Comparison of ENCODE assay signal across 23 cellular contexts in the genomic region with DNA sequence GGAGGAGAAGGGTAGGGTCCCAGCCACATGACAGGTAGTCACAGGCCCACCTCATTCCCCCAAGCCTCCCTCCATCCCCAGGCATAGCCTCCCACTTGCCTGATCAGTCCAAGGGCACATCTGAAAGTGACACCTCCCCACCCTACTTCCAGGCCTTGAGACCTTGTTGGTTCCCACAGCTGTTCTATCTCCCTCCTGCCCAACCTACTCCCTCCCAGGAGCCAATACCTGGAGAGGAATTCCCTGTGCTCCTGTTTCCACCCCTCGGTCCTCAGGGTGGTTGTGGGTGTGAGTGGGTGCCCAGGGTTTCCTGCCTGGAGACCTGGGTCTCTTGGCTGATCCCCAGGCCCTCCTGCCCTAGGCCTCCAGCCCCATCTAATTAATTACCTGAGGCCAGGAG. TPM values are rescaled to one million over a fixed set of nuclear protein-coding genes. Genes with fewer than 3 reads are reported as not detected.
DNase-seq lines count a peak whose midpoint lies in the region; ATAC-seq, FAIRE-seq and TF ChIP-seq lines count a peak whose summit lies in the region.
"Had no signal": no experiment of that assay in that cellular context is flagged by ENCODE, and none has a peak within 500 bp of the region (broad histone marks: within the 10 kb centered on the region; RNA-seq: fewer than 3 reads in every experiment).

No MANE protein-coding gene starts in this region.

- no peak for FAIRE-seq in K562 (lab: Jason Lieb, UNC)
- FAIRE-seq: A204.1, GM12878, GM19239 had no signal

- DNase-seq in K562 (ENCODE audit: extremely low read depth in 1 of 4, low spot score in 3 of 4) (no peak), neuronal stem cell (ENCODE audit: low spot score) (no peak), dermis blood vessel endothelial cell (no peak), ascending aorta (ENCODE audit: low spot score in 2 of 2) (no peak), middle frontal gyrus (ENCODE audit: extremely low spot score, low spot score) (no peak)
- DNase-seq: ACHN; BE2C; C1 segment of cervical spinal cord; CD4-positive, CD25-positive, alpha-beta regulatory T cell; CD8-positive, alpha-beta memory T cell; COR-L47; DMS 273 treated with DMSO at 0.1 percent for 48 hours; DMS53; DND-41; EL; HCEC 1CT; HFFc6 had no signal

- no peak overlapping the region for H3K18ac ChIP-seq in neuronal stem cell (ENCODE audit: low read length)

- no peak overlapping the region for H2BK12ac ChIP-seq in neuronal stem cell (ENCODE audit: low read length)

- H3K4ac ChIP-seq in neuronal stem cell (ENCODE audit: low read length): no peak overlapping the region

- TF ChIP-seq CTCF in KMS-11 (conservative IDR thresholded peaks at IDR 0.05; ENCODE audit: low read depth, low read length) (no peak), K562 (IDR thresholded peaks at IDR 0.05 in 2 of 3, conservative IDR thresholded peaks at IDR 0.05 in 1 of 3; ENCODE audit: insufficient read depth in 2 of 3, low read depth in 1 of 3, low read length in 3 of 3) (no peak), ascending aorta (IDR thresholded peaks at IDR 0.05) (no peak)

- TF ChIP-seq EP300 in K562 (IDR thresholded peaks at IDR 0.05; ENCODE audit: low read length): no peak

- no peak for TF ChIP-seq POLR2A in K562 (conservative IDR thresholded peaks at IDR 0.05)

- WGBS in K562 (ENCODE audit: insufficient coverage, low coverage, missing lambda C conversion rate): 17% methylated on average over 1 of the region's 1 CpG
- WGBS in neuronal stem cell (ENCODE audit: extremely low coverage in 2 of 2, insufficient read length in 2 of 2, insufficient replicate concordance in 1 of 2), 2 donors: no CpG with 5 or more reads among the region's 1 CpG

- no peak overlapping the region for H3K4me3 ChIP-seq in KMS-11 (IDR thresholded peaks at IDR 0.05; ENCODE audit: insufficient read depth, low read depth, low read length)
- no peak overlapping the region for H3K4me3 ChIP-seq in K562
- no peak overlapping the region for H3K4me3 ChIP-seq in neuronal stem cell (ENCODE audit: low read length in 2 of 2)
- H3K4me3 ChIP-seq in ascending aorta: no peak overlapping the region
- H3K4me3 ChIP-seq: GM12878 had no signal

- no peaks in the 10 kb centered on the region for H3K9me1 ChIP-seq in K562 (ENCODE audit: control insufficient read depth, insufficient read depth, low read length)

- peaks cover 22% of the 10 kb centered on the region for H3K4me1 ChIP-seq in KMS-11 (ENCODE audit: low read depth, poor library complexity, severe bottlenecking)
- H3K4me1 ChIP-seq in K562 (replicated peaks in 1 of 2; ENCODE audit: control insufficient read depth in 2 of 2, insufficient read depth in 2 of 2, low read length in 2 of 2): peaks cover 4 to 5% of the 10 kb centered on the region in 2 experiments; a peak in 3 of 5 replicates
- H3K4me1 ChIP-seq in neuronal stem cell (ENCODE audit: control insufficient read depth in 2 of 2, insufficient read depth in 1 of 2, low read depth in 1 of 2, low read length in 2 of 2): no peaks in the 10 kb centered on the region
- H3K4me1 ChIP-seq in ascending aorta: no peaks in the 10 kb centered on the region

- H2AFZ ChIP-seq in KMS-11 (ENCODE audit: low read depth) (peak overlapping the region; percentile 55; the same call in 1 of the 2 replicates), K562 (ENCODE audit: low read depth, low read length) (no peak overlapping the region), neuronal stem cell (ENCODE audit: low read length) (no peak overlapping the region)

- ATAC-seq in K562: no peak
- ATAC-seq: GM12878 had no signal

- H3K23ac ChIP-seq in neuronal stem cell (ENCODE audit: low read depth, low read length, poor library complexity): peak overlapping the region; percentile 14

- H2BK15ac ChIP-seq in neuronal stem cell (ENCODE audit: low read length): no peak overlapping the region

- H3K79me1 ChIP-seq in neuronal stem cell (ENCODE audit: low read depth, low read length): no peaks in the 10 kb centered on the region

- H3K27ac ChIP-seq in KMS-11: no peak overlapping the region
- no peak overlapping the region for H3K27ac ChIP-seq in K562 (ENCODE audit: extremely low read depth, low read depth, low read length)
- no peak overlapping the region for H3K27ac ChIP-seq in neuronal stem cell (replicated peaks; ENCODE audit: low read length)
- no peak overlapping the region for H3K27ac ChIP-seq in ascending aorta
- H3K27ac ChIP-seq: HL-60 had no signal

- H3K9ac ChIP-seq in KMS-11 (no peak overlapping the region), K562 (ENCODE audit: insufficient read depth in 1 of 2, low read depth in 2 of 2, low read length in 2 of 2) (peak overlapping the region in 1 of 2 experiments; percentile 29; a peak in 1 of 4 replicates), neuronal stem cell (ENCODE audit: low read depth, low read length, poor library complexity) (no peak overlapping the region)

- TF ChIP-seq RAD21 in K562 (CRISPR knock-in tag; conservative IDR thresholded peaks at IDR 0.05 in 1 of 2, IDR thresholded peaks at IDR 0.05 in 1 of 2): no peak

- no TSS peak for BruUV-seq in K562 (replicated peaks; lab: Mats Ljungman, UMichigan)

- H3K79me2 ChIP-seq in KMS-11 (ENCODE audit: insufficient read depth, low read depth) (no peaks in the 10 kb centered on the region), K562 (ENCODE audit: control insufficient read depth, insufficient read depth, low read length) (no peaks in the 10 kb centered on the region)

- H4K20me1 ChIP-seq in KMS-11 (ENCODE audit: insufficient read depth): no peaks in the 10 kb centered on the region
- H4K20me1 ChIP-seq in K562 (replicated peaks; ENCODE audit: control insufficient read depth, insufficient read depth, low read length): no peaks in the 10 kb centered on the region

- peak overlapping the region; percentile 47 for H2AK5ac ChIP-seq in neuronal stem cell (ENCODE audit: low read depth, low read length)

- no peaks in the 10 kb centered on the region for H3K27me3 ChIP-seq in KMS-11 (ENCODE audit: insufficient read depth, low read depth)
- peaks cover 10 to 18% of the 10 kb centered on the region in 2 experiments; a peak in 4 of 5 replicates for H3K27me3 ChIP-seq in K562 (ENCODE audit: control insufficient read depth in 2 of 2, insufficient read depth in 2 of 2, low read length in 2 of 2)
- H3K27me3 ChIP-seq in neuronal stem cell (ENCODE audit: control insufficient read depth in 3 of 3, insufficient read depth in 3 of 3, low read depth in 1 of 3, low read length in 3 of 3): peaks cover 0 to 62% (median 0%) of the 10 kb centered on the region in 3 experiments
- H3K27me3 ChIP-seq in ascending aorta: no peaks in the 10 kb centered on the region
- H3K27me3 ChIP-seq: BE2C had no signal

- in situ Hi-C loops in K562 (cut with MboI): no loop called here

- H3K9me3 ChIP-seq in K562 (replicated peaks; ENCODE audit: control insufficient read depth, insufficient read depth, low read depth, low read length) (no peaks in the 10 kb centered on the region), neuronal stem cell (replicated peaks in 1 of 2; ENCODE audit: control insufficient read depth in 2 of 2, insufficient read depth in 1 of 2, low read depth in 1 of 2, low read length in 2 of 2) (no peaks in the 10 kb centered on the region), ascending aorta (no peaks in the 10 kb centered on the region)
- H3K9me3 ChIP-seq: BE2C had no signal

- H2BK5ac ChIP-seq in neuronal stem cell (ENCODE audit: low read length): no peak overlapping the region

- H3K4me2 ChIP-seq in KMS-11: peak overlapping the region; percentile 60; the same call in 1 of the 2 replicates
- no peak overlapping the region for H3K4me2 ChIP-seq in K562 (ENCODE audit: insufficient read depth, low read length)
- H3K4me2 ChIP-seq in neuronal stem cell (ENCODE audit: insufficient read depth, low read length, poor library complexity, severe bottlenecking): no peak overlapping the region

- H3K36me3 ChIP-seq in KMS-11 (ENCODE audit: insufficient read depth) (no peaks in the 10 kb centered on the region), K562 (ENCODE audit: control insufficient read depth, insufficient read depth, low read length) (no peaks in the 10 kb centered on the region), neuronal stem cell (replicated peaks in 1 of 2; ENCODE audit: control insufficient read depth in 2 of 2, insufficient read depth in 2 of 2, low read length in 2 of 2) (no peaks in the 10 kb centered on the region), ascending aorta (no peaks in the 10 kb centered on the region)
- H3K36me3 ChIP-seq: BE2C had no signal

- H4K8ac ChIP-seq in neuronal stem cell (ENCODE audit: low read depth, low read length): no peak overlapping the region

- intact Hi-C loops in K562 (cut with micrococcal nuclease) (no loop called here), ascending aorta (cut with DNase I) (no loop called here)

- H3K14ac ChIP-seq in neuronal stem cell (ENCODE audit: low read length): no peak overlapping the region

- CTCF ChIA-PET in K562 (lab: Yijun Ruan, JAX; ENCODE audit: low intra/inter-chr PET ratio): no interaction called here

- POLR2A ChIA-PET in K562 (lab: Yijun Ruan, JAX): no interaction called here

- no peak overlapping the region for H2BK120ac ChIP-seq in neuronal stem cell (ENCODE audit: low read depth, low read length)

- no peak overlapping the region for H4K91ac ChIP-seq in neuronal stem cell (ENCODE audit: low read depth, low read length, poor library complexity)

RNA-seq across cellular contexts. Expression of gene IMPDH1, which starts 11.6 kb away (rescaled TPM):
- total RNA-seq in K562 (2011; cell fraction: chromatin; rRNA removed; ENCODE audit: low replicate concordance): 140 and 407 TPM in 2 replicates
- 199 and 212 TPM in 2 replicates for total RNA-seq in K562 (2011; cell fraction: nucleolus; rRNA removed)
- total RNA-seq in K562 (2011; cell fraction: nucleoplasm; rRNA removed): 141 and 147 TPM in 2 replicates
- total RNA-seq in K562 (2014; rRNA removed): 86.8 and 118 TPM in 2 replicates
- total RNA-seq in K562 (2014; rRNA removed; fragmentation: Illumina TruSeq; extraction: Trizol): 29.0 and 42.9 TPM in 2 replicates
- 60.6 and 64.3 TPM in 2 replicates for total RNA-seq in K562 (2015; rRNA removed; fragmentation: Illumina TruSeq; extraction: Trizol)
- 118 TPM in 2 replicates for total RNA-seq in K562 (2021)
- polyA plus RNA-seq in K562 (2011; rRNA removed): 54.9 and 72.4 TPM in 2 replicates
- 54.0 and 156 TPM in 2 replicates for polyA plus RNA-seq in K562 (2011; cell fraction: cytosol; rRNA removed)
- 208 and 316 TPM in 2 replicates for polyA plus RNA-seq in K562 (2011; cell fraction: nucleus; rRNA removed)
- 79.3 and 81.1 TPM in 2 replicates for polyA plus RNA-seq in K562 (2012)
- polyA plus RNA-seq in K562 (2014; fragmentation: Illumina TruSeq; extraction: Trizol): 59.8 and 76.3 TPM in 2 replicates
- 1 to 10 TPM in 1 of 2 experiments, under 1 TPM in 1; 0.80 to 2.1 TPM for polyA plus RNA-seq in K562 (2014; fragmentation: Nextera tagmentation; extraction: Ambion mirVana)
- 84.7 and 89.0 TPM in 2 replicates for polyA plus RNA-seq in K562 (2014; rRNA removed)
- polyA minus RNA-seq in K562 (2011; rRNA and poly(A)+ RNA removed): 24.1 and 78.3 TPM in 2 replicates
- polyA minus RNA-seq in K562 (2011; cell fraction: cytosol; rRNA and poly(A)+ RNA removed): 48.6 and 69.1 TPM in 2 replicates
- 81.0 and 88.0 TPM in 2 replicates for polyA minus RNA-seq in K562 (2011; cell fraction: nucleus; rRNA and poly(A)+ RNA removed)
- polyA plus RNA-seq in neuronal stem cell (2013, experiment 1 of 2): 39.6 TPM
- 38.1 TPM for polyA plus RNA-seq in neuronal stem cell (2013, experiment 2 of 2)
- total RNA-seq in dermis blood vessel endothelial cell: 59.6 and 107 TPM in 2 replicates
- total RNA-seq in ascending aorta: 148 TPM

RNA-seq across cellular contexts. Expression of gene HILPDA, which starts 34.3 kb away (rescaled TPM):
- 42.5 and 74.9 TPM in 2 replicates for total RNA-seq in K562 (2011; cell fraction: chromatin; rRNA removed; ENCODE audit: low replicate concordance)
- total RNA-seq in K562 (2011; cell fraction: nucleolus; rRNA removed): 69.3 and 79.4 TPM in 2 replicates
- total RNA-seq in K562 (2011; cell fraction: nucleoplasm; rRNA removed): 70.7 and 78.6 TPM in 2 replicates
- total RNA-seq in K562 (2014; rRNA removed): 8.3 and 14.2 TPM in 2 replicates
- 14.5 and 16.7 TPM in 2 replicates for total RNA-seq in K562 (2014; rRNA removed; fragmentation: Illumina TruSeq; extraction: Trizol)
- total RNA-seq in K562 (2015; rRNA removed; fragmentation: Illumina TruSeq; extraction: Trizol): 23.0 and 23.5 TPM in 2 replicates
- total RNA-seq in K562 (2021): 10.5 and 10.7 TPM in 2 replicates
- 71.8 and 102 TPM in 2 replicates for polyA plus RNA-seq in K562 (2011; rRNA removed)
- 68.1 and 117 TPM in 2 replicates for polyA plus RNA-seq in K562 (2011; cell fraction: cytosol; rRNA removed)
- polyA plus RNA-seq in K562 (2011; cell fraction: nucleus; rRNA removed): 37.3 and 64.2 TPM in 2 replicates
- polyA plus RNA-seq in K562 (2012): 13.2 and 14.2 TPM in 2 replicates
- 18.9 and 26.0 TPM in 2 replicates for polyA plus RNA-seq in K562 (2014; fragmentation: Illumina TruSeq; extraction: Trizol)
- 10 to 100 TPM; 28.6 to 40.5 TPM for polyA plus RNA-seq in K562 (2014; fragmentation: Nextera tagmentation; extraction: Ambion mirVana)
- polyA plus RNA-seq in K562 (2014; rRNA removed): 16.4 and 25.5 TPM in 2 replicates
- 29.9 and 51.9 TPM in 2 replicates for polyA minus RNA-seq in K562 (2011; rRNA and poly(A)+ RNA removed)
- 11.6 and 15.9 TPM in 2 replicates for polyA minus RNA-seq in K562 (2011; cell fraction: cytosol; rRNA and poly(A)+ RNA removed)
- polyA minus RNA-seq in K562 (2011; cell fraction: nucleus; rRNA and poly(A)+ RNA removed): 19.5 and 63.9 TPM in 2 replicates
- 45.8 TPM for polyA plus RNA-seq in neuronal stem cell (2013, experiment 1 of 2)
- 43.6 TPM for polyA plus RNA-seq in neuronal stem cell (2013, experiment 2 of 2)
- 9.3 and 10.9 TPM in 2 replicates for total RNA-seq in dermis blood vessel endothelial cell
- 19.3 TPM for total RNA-seq in ascending aorta

RNA-seq across cellular contexts. Expression of gene METTL2B, which starts 55.2 kb away (rescaled TPM):
- 218 and 250 TPM in 2 replicates for total RNA-seq in K562 (2011; cell fraction: chromatin; rRNA removed; ENCODE audit: low replicate concordance)
- 132 and 144 TPM in 2 replicates for total RNA-seq in K562 (2011; cell fraction: nucleolus; rRNA removed)
- 200 and 284 TPM in 2 replicates for total RNA-seq in K562 (2011; cell fraction: nucleoplasm; rRNA removed)
- total RNA-seq in K562 (2014; rRNA removed) (46.9 and 75.6 TPM in 2 replicates), K562 (2014; rRNA removed; fragmentation: Illumina TruSeq; extraction: Trizol) (73.2 and 84.9 TPM in 2 replicates), K562 (2015; rRNA removed; fragmentation: Illumina TruSeq; extraction: Trizol) (78.6 and 82.0 TPM in 2 replicates), K562 (2021) (62.8 and 64.9 TPM in 2 replicates), dermis blood vessel endothelial cell (27.7 and 29.7 TPM in 2 replicates), ascending aorta (37.4 TPM)
- polyA plus RNA-seq in K562 (2011; rRNA removed) (47.4 and 79.2 TPM in 2 replicates), K562 (2014; fragmentation: Illumina TruSeq; extraction: Trizol) (64.1 and 68.9 TPM in 2 replicates), K562 (2014; fragmentation: Nextera tagmentation; extraction: Ambion mirVana) (10 to 100 TPM; 91.0 to 95.7 TPM), K562 (2014; rRNA removed) (35.9 and 41.8 TPM in 2 replicates)
- 29.8 and 29.9 TPM in 2 replicates for polyA plus RNA-seq in K562 (2011; cell fraction: cytosol; rRNA removed)
- 24.4 and 35.3 TPM in 2 replicates for polyA plus RNA-seq in K562 (2011; cell fraction: nucleus; rRNA removed)
- polyA plus RNA-seq in K562 (2012): 35.0 and 47.7 TPM in 2 replicates
- 88.7 and 120 TPM in 2 replicates for polyA minus RNA-seq in K562 (2011; rRNA and poly(A)+ RNA removed)
- polyA minus RNA-seq in K562 (2011; cell fraction: cytosol; rRNA and poly(A)+ RNA removed): 32.5 and 50.1 TPM in 2 replicates
- 47.7 and 57.1 TPM in 2 replicates for polyA minus RNA-seq in K562 (2011; cell fraction: nucleus; rRNA and poly(A)+ RNA removed)
- 27.1 TPM for polyA plus RNA-seq in neuronal stem cell (2013, experiment 1 of 2)
- polyA plus RNA-seq in neuronal stem cell (2013, experiment 2 of 2): 25.9 TPM

RNA-seq across cellular contexts. Expression of gene PRRT4, which starts 59.9 kb away (rescaled TPM):
- total RNA-seq in K562 (2011; cell fraction: chromatin; rRNA removed; ENCODE audit: low replicate concordance): 0.16 TPM in 1 of 2 replicates, not detected in the other
- total RNA-seq in K562 (2011; cell fraction: nucleolus; rRNA removed): not detected in 2 replicates
- total RNA-seq in K562 (2011; cell fraction: nucleoplasm; rRNA removed): not detected in 2 replicates
- total RNA-seq in K562 (2014; rRNA removed) (0.04 TPM in 1 of 2 replicates, not detected in the other), K562 (2014; rRNA removed; fragmentation: Illumina TruSeq; extraction: Trizol) (not detected in 2 replicates), K562 (2015; rRNA removed; fragmentation: Illumina TruSeq; extraction: Trizol) (not detected in 2 replicates), K562 (2021) (not detected in 2 replicates), dermis blood vessel endothelial cell (not detected in 2 replicates), ascending aorta (7.6 TPM)
- polyA plus RNA-seq in K562 (2011; rRNA removed) (0.09 TPM in 1 of 2 replicates, not detected in the other), K562 (2014; fragmentation: Illumina TruSeq; extraction: Trizol) (not detected in 2 replicates), K562 (2014; fragmentation: Nextera tagmentation; extraction: Ambion mirVana) (not detected), K562 (2014; rRNA removed) (not detected in 2 replicates)
- polyA plus RNA-seq in K562 (2011; cell fraction: cytosol; rRNA removed): 0.09 and 0.19 TPM in 2 replicates
- polyA plus RNA-seq in K562 (2011; cell fraction: nucleus; rRNA removed): 0.24 and 0.48 TPM in 2 replicates
- polyA plus RNA-seq in K562 (2012): not detected in 2 replicates
- not detected in 2 replicates for polyA minus RNA-seq in K562 (2011; rRNA and poly(A)+ RNA removed)
- not detected in 2 replicates for polyA minus RNA-seq in K562 (2011; cell fraction: cytosol; rRNA and poly(A)+ RNA removed)
- polyA minus RNA-seq in K562 (2011; cell fraction: nucleus; rRNA and poly(A)+ RNA removed): not detected in 2 replicates
- polyA plus RNA-seq in neuronal stem cell (2013, experiment 1 of 2): 1.2 TPM
- 1.4 TPM for polyA plus RNA-seq in neuronal stem cell (2013, experiment 2 of 2)
- total RNA-seq: GM12878, HFFc6, HT1080 had no signal
- polyA plus RNA-seq: GM12878 had no signal
